1 cellular context compared by ENCODE assay signal in the genomic region with DNA sequence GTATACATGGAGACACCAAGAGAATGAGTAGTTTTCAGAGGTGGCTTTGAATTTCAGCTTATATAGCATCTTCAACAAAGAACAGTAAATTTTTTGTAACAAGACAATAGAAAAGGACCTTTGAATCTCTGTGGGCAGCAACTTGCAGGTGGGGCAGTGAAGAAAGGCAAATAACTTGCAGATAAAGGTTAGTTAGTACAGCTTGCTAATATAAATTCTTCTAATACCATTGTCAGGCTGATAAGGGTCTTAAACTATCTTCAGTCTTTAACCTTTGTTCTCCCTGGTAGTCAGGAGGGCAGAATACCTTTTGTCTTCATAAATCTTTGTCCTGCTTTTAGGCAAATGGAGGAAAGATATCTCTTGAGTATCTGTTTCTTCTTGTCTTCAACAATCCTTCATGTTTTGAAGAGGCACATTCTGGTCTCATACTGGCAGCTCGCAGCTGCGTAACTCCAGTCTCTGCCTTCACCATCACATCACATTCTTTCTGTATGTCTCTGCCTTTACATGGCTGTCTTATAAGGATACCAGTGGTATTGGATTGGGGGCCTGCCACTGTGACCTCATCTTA.
TF ChIP-seq lines count a peak whose summit lies in the region.

No MANE protein-coding gene starts in this region.

TF ChIP-seq in GM12878, 131 proteins besides CTCF, POLR2A, EP300 and RAD21:
- TF ChIP-seq MEF2B (IDR thresholded peaks at IDR 0.05; ENCODE audit: partially characterized antibody, poor library complexity, severe bottlenecking): no peak
- no peak for TF ChIP-seq ZNF274 (IDR thresholded peaks at IDR 0.05; ENCODE audit: insufficient read depth, insufficient read length)
- 0 out of 2 replicates have a peak, but pooled peaks have one; percentile 3 for TF ChIP-seq GATAD2B (conservative IDR thresholded peaks at IDR 0.05; ENCODE audit: low read depth)
